ENCODE assay signal across 8 cellular contexts in genomic region chr15:84195603-84196002, GRCh38. TPM values are rescaled to one million over a fixed set of nuclear protein-coding genes. Genes with fewer than 3 reads are reported as not detected.
DNase-seq lines count a peak whose midpoint lies in the region; ATAC-seq and TF ChIP-seq lines count a peak whose summit lies in the region.
"Not testable (repeated sequence)": the region's sequence is repeated elsewhere in the genome, so short reads cannot be mapped to it uniquely, and the experiment has no call there.

No MANE protein-coding gene starts in this region.

- not testable (repeated sequence) for H3K36me3 ChIP-seq in GM23338 (ENCODE audit: insufficient read depth)

- not testable (repeated sequence) for H3K27ac ChIP-seq in GM23338 (ENCODE audit: low read depth); right cardiac atrium (ENCODE audit: low read length)

- H3K27me3 ChIP-seq in GM23338 (ENCODE audit: insufficient read depth); right cardiac atrium (ENCODE audit: control insufficient read depth, insufficient read depth): not testable (repeated sequence)

- H3F3A ChIP-seq in GM23338 (replicated peaks; ENCODE audit: low read depth), result not testable (repeated sequence)

- ATAC-seq in GM18517 (IDR thresholded peaks at IDR 0.05; ENCODE audit: unreplicated experiment) (peak; percentile 60), GM19455 (IDR thresholded peaks at IDR 0.05; ENCODE audit: unreplicated experiment) (peak; percentile 79), GM23338 (peak; percentile 97), HG03039 (IDR thresholded peaks at IDR 0.05; ENCODE audit: unreplicated experiment) (peak; percentile 59), HG03571 (IDR thresholded peaks at IDR 0.05; ENCODE audit: unreplicated experiment) (peak; percentile 83), right cardiac atrium (peak; percentile 86 to 95), sciatic nerve (peak; percentile 88)
- ATAC-seq in activated T-helper 17 cell treated with anti-CD3 and anti-CD28 coated beads, Interleukin-2, amount 50 U/mL, for 72 hours (replicated peaks), result peak; percentile 88

- H3K9me2 ChIP-seq in GM23338 (ENCODE audit: insufficient read depth), result not testable (repeated sequence)

- H3K4me3 ChIP-seq in GM23338; right cardiac atrium (ENCODE audit: low read length): not testable (repeated sequence)

- not testable (repeated sequence) for H3K4me1 Mint-ChIP-seq in GM23338; activated T-helper 17 cell treated with anti-CD3 and anti-CD28 coated beads, Interleukin-2, amount 50 U/mL, for 72 hours

- H3K4me1 ChIP-seq in GM23338 (ENCODE audit: insufficient read depth); right cardiac atrium (ENCODE audit: control insufficient read depth, insufficient read depth, low read length): not testable (repeated sequence)

- H3K27me3 Mint-ChIP-seq in GM23338 (ENCODE audit: insufficient read depth, low read depth, poor library complexity); activated T-helper 17 cell treated with anti-CD3 and anti-CD28 coated beads, Interleukin-2, amount 50 U/mL, for 72 hours: not testable (repeated sequence)

- not testable (repeated sequence) for H3K9me3 ChIP-seq in right cardiac atrium (ENCODE audit: control insufficient read depth, low read length)

- not testable (repeated sequence) for H3K79me2 ChIP-seq in GM23338 (replicated peaks; ENCODE audit: insufficient read depth)

- not testable (repeated sequence) for H4K20me1 ChIP-seq in GM23338 (replicated peaks; ENCODE audit: insufficient read depth)

- H2AFZ ChIP-seq in GM23338, result not testable (repeated sequence)

- H3K4me2 ChIP-seq in GM23338, result not testable (repeated sequence)

- not testable (repeated sequence) for DNase-seq in GM23338 (ENCODE audit: low spot score); right cardiac atrium; sciatic nerve (ENCODE audit: low spot score)

- not testable (repeated sequence) for H3K4me3 Mint-ChIP-seq in GM23338; activated T-helper 17 cell treated with anti-CD3 and anti-CD28 coated beads, Interleukin-2, amount 50 U/mL, for 72 hours

- not testable (repeated sequence) for H3K27ac Mint-ChIP-seq in GM23338; activated T-helper 17 cell treated with anti-CD3 and anti-CD28 coated beads, Interleukin-2, amount 50 U/mL, for 72 hours

- H3K36me3 Mint-ChIP-seq in GM23338 (ENCODE audit: low read depth); activated T-helper 17 cell treated with anti-CD3 and anti-CD28 coated beads, Interleukin-2, amount 50 U/mL, for 72 hours (ENCODE audit: low read depth): not testable (repeated sequence)

- intact Hi-C loops in right cardiac atrium (cut with DNase I); sciatic nerve (cut with DNase I): not testable (repeated sequence)

- whole genome bisulfite sequencing in right cardiac atrium, result no CpG with 5 or more reads among the region's 8 CpGs

- not testable (repeated sequence) for TF ChIP-seq CTCF in GM23338 (conservative IDR thresholded peaks at IDR 0.05; ENCODE audit: low read depth in 2 of 2)

- H3K9me3 Mint-ChIP-seq in GM23338; activated T-helper 17 cell treated with anti-CD3 and anti-CD28 coated beads, Interleukin-2, amount 50 U/mL, for 72 hours: not testable (repeated sequence)

RNA-seq across cellular contexts. Expression of gene GOLGA6L4, which starts 40.0 kb away (rescaled TPM):
- 0.76 and 3.8 TPM in 2 replicates for total RNA-seq in GM23338 (2014; rRNA removed; shearing (Covaris generic))
- 3.1 and 3.7 TPM in 2 replicates for polyA plus RNA-seq in GM23338 (2016; fragmentation: Nextera tagmentation; extraction: Ambion mirVana)
- total RNA-seq in activated T-helper 17 cell treated with anti-CD3 and anti-CD28 coated beads, Interleukin-2, amount 50 U/mL, for 72 hours, result 1 to 10 TPM; 1.7 to 2.2 TPM
- 1 to 10 TPM; 1.2 to 2.9 (median 1.4) TPM for total RNA-seq in right cardiac atrium
- polyA plus RNA-seq in right cardiac atrium, result 1.0 TPM
- 9.4 TPM for total RNA-seq in sciatic nerve
